35 cellular contexts compared by ENCODE assay signal in genomic region chrX:24226176-24226575, GRCh38.
"Had no signal": no experiment of that assay in that cellular context is flagged by ENCODE, and none has a peak within 500 bp of the region (broad histone marks: within the 10 kb centered on the region; RNA-seq: fewer than 3 reads in every experiment).

No MANE protein-coding gene starts in this region.

- H3K4me3 ChIP-seq: MG63 had no signal

- DNase-seq: Karpas-422, Kasumi-1, MG63, MM.1S, MV-4-11, NCI-H1048, NCI-H1092, NCI-H1092 treated with DMSO at 0.1 percent for 48 hours, NCI-H1105, NCI-H1105 treated with DMSO at 0.1 percent for 48 hours, NCI-H1417, NCI-H1417 treated with DMSO at 0.1 percent for 48 hours, NCI-H1436, NCI-H1436 treated with DMSO at 0.1 percent for 48 hours, NCI-H146, NCI-H1694, NCI-H1694 treated with DMSO at 0.1 percent for 48 hours, NCI-H187, NCI-H187 treated with DMSO at 0.1 percent for 48 hours, NCI-H1930, NCI-H2029, NCI-H2029 treated with DMSO at 0.1 percent for 48 hours, NCI-H2081, NCI-H2081 treated with DMSO at 0.1 percent for 48 hours, NCI-H2107, NCI-H2171, NCI-H2171 treated with DMSO at 0.1 percent for 48 hours, NCI-H2227 treated with DMSO at 0.1 percent for 48 hours, NCI-H226, NCI-H345, NCI-H446, NCI-H446 treated with DMSO at 0.1 percent for 48 hours, NCI-H510A, NCI-H510A treated with DMSO at 0.1 percent for 48 hours, NCI-H524 had no signal

- H3K27me3 ChIP-seq: MG63 had no signal

- H3K36me3 ChIP-seq: MG63 had no signal
